In the genomic region with DNA sequence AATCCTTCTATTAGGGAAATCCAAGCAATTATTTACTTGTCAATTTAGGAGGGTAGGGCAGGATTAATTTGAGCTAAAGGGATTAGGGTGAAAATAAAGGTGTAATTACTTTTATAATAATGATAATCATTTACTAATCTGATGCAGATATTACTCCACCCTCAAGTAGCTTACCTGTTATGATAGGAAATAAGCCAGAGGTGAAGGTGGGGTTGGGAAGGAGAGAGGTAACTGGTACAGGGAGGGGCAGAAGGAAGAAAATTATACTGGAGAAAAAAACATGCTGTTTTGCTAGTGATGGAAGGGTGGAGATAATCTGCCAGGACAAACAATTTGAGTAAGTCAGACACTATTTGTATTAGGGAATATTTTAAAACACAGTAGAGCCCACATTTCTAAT, we compare ENCODE assay signal across 34 cellular contexts.
"Had no signal": no experiment of that assay in that cellular context is flagged by ENCODE, and none has a peak within 500 bp of the region (broad histone marks: within the 10 kb centered on the region; RNA-seq: fewer than 3 reads in every experiment).

No MANE protein-coding gene starts in this region.

- H3K27ac ChIP-seq: adrenal gland, ascending aorta, body of pancreas, brain microvascular endothelial cell, breast epithelium, cardiac muscle cell had no signal

- DNase-seq: activated effector memory CD4-positive, alpha-beta T cell treated with anti-CD3 and anti-CD28 coated beads, Interleukin-2, amount 50 U/mL, for 16 hours; activated effector memory CD4-positive, alpha-beta T cell treated with Interleukin-2 at 50 U/mL for 16 hours; activated gamma-delta T cell; activated gamma-delta T cell treated with Interleukin-2 at 50 U/mL for 16 hours; activated naive CD4-positive, alpha-beta T cell; activated naive CD4-positive, alpha-beta T cell treated with anti-CD3 and anti-CD28 coated beads for 36 hours; activated naive CD4-positive, alpha-beta T cell treated with anti-CD3 and anti-CD28 coated beads, Interleukin-2, amount 10 ng/mL, durations not matched to agents 7 days and 5 days; activated naive CD4-positive, alpha-beta T cell treated with anti-CD3 and anti-CD28 coated beads, Interleukin-2, amount 50 U/mL, for 16 hours; activated naive CD4-positive, alpha-beta T cell treated with Interleukin-2 at 50 U/mL for 16 hours; activated naive CD8-positive, alpha-beta T cell treated with anti-CD3 and anti-CD28 coated beads for 36 hours; activated naive CD8-positive, alpha-beta T cell treated with anti-CD3 and anti-CD28 coated beads, Interleukin-2, amount 10 ng/mL, durations not matched to agents 7 days and 5 days; activated naive CD8-positive, alpha-beta T cell treated with anti-CD3 and anti-CD28 coated beads, Interleukin-2, amount 50 U/mL, for 24 hours; activated T-cell treated with anti-CD3 and anti-CD28 coated beads, Interleukin-2, amount 50 U/mL, for 1 hour; activated T-cell treated with anti-CD3 and anti-CD28 coated beads, Interleukin-2, amount 50 U/mL, for 24 hours; activated T-cell treated with anti-CD3 and anti-CD28 coated beads, Interleukin-2, amount 50 U/mL, for 4 hours; activated T-cell treated with anti-CD3 and anti-CD28 coated beads, Interleukin-2, amount 50 U/mL, for 48 hours; activated T-cell treated with anti-CD3 and anti-CD28 coated beads, Interleukin-2, amount 50 U/mL, for 72 hours; adrenal gland; amniotic stem cell; amygdala; anterior cingulate cortex; aorta; body of pancreas; brain microvascular endothelial cell; caudate nucleus; central memory CD4-positive, alpha-beta T cell; cerebellar nuclear complex had no signal

- H3K36me3 ChIP-seq: adrenal gland, ascending aorta, brain microvascular endothelial cell, breast epithelium, cardiac muscle cell had no signal

- H3K9me3 ChIP-seq: adrenal gland, ascending aorta, body of pancreas had no signal

- H3K4me3 ChIP-seq: adrenal gland, ascending aorta, body of pancreas, breast epithelium, cardiac muscle cell had no signal

- FAIRE-seq: astrocyte, bronchial epithelial cell had no signal

- H3K27me3 ChIP-seq: adrenal gland, ascending aorta, body of pancreas, brain microvascular endothelial cell, breast epithelium, cardiac muscle cell had no signal

- ATAC-seq: activated naive CD4-positive, alpha-beta T cell treated with anti-CD3 and anti-CD28 coated beads, Interleukin-2, amount 50 U/mL, for 72 hours; activated naive CD8-positive, alpha-beta T cell treated with anti-CD3 and anti-CD28 coated beads, Interleukin-2, amount 50 U/mL, for 24 hours; activated T-cell treated with anti-CD3 and anti-CD28 coated beads, Interleukin-2, amount 50 U/mL, for 4 hours; activated T-cell treated with anti-CD3 and anti-CD28 coated beads, Interleukin-2, amount 50 U/mL, for 72 hours; activated T-helper 17 cell treated with anti-CD3 and anti-CD28 coated beads, Interleukin-2, amount 50 U/mL, for 72 hours; body of pancreas had no signal

- H3K4me1 ChIP-seq: adrenal gland, ascending aorta, body of pancreas had no signal
